12 cellular contexts compared by ENCODE assay signal in genomic region chr18:9877655-9878014, GRCh38. TPM values are rescaled to one million over a fixed set of nuclear protein-coding genes. Genes with fewer than 3 reads are reported as not detected.
A peak's percentile ranks its signal among the peaks of the same experiment; 100 is the strongest.
DNase-seq lines count a peak whose midpoint lies in the region; ATAC-seq, FAIRE-seq and TF ChIP-seq lines count a peak whose summit lies in the region.
"Had no signal": no experiment of that assay in that cellular context is flagged by ENCODE, and none has a peak within 500 bp of the region (broad histone marks: within the 10 kb centered on the region; RNA-seq: fewer than 3 reads in every experiment).

No MANE protein-coding gene starts in this region.

- peak overlapping the region; percentile 53 for H3K9ac ChIP-seq in keratinocyte (ENCODE audit: control insufficient read depth, extremely low read depth, insufficient read depth, low read length)

- peak overlapping the region; percentile 52 for H3K4me2 ChIP-seq in keratinocyte (ENCODE audit: control insufficient read depth, extremely low read depth, insufficient read depth, low read depth, low read length)

- peak overlapping the region; percentile 27 for H3K4me3 ChIP-seq in HFF-Myc (replicated peaks; ENCODE audit: low read depth, low read length)
- peak overlapping the region in 1 of 3 experiments; percentile 25 for H3K4me3 ChIP-seq in keratinocyte (ENCODE audit: control insufficient read depth in 2 of 3, extremely low read depth in 1 of 3, insufficient read depth in 2 of 3, low read depth in 1 of 3, low read length in 3 of 3)

- peaks cover 22% of the 10 kb centered on the region for H3K4me1 ChIP-seq in keratinocyte (ENCODE audit: control insufficient read depth, extremely low read depth, insufficient read depth, low read length)

- no peaks in the 10 kb centered on the region for H3K36me3 Mint-ChIP-seq in activated T-helper 2 cell treated with anti-CD3 and anti-CD28 coated beads, Interferon-gamma antibody, Interleukin-2, Interleukin-4, amounts not matched to agents 10 μg/mL and 5 μg/mL and 100 μg/mL, durations not matched to agents 14 hours and 24 hours and 36 hours (ENCODE audit: low read depth)
- no peaks in the 10 kb centered on the region for H3K36me3 Mint-ChIP-seq in stimulated activated effector memory CD8-positive, alpha-beta T cell treated with anti-CD3 and anti-CD28 coated beads, Interleukin-12 subunit alpha, Interleukin-12 subunit beta, amount 100 ng/mL, for 72 hours
- H3K36me3 Mint-ChIP-seq: naive B cell had no signal

- TF ChIP-seq CTCF in HFF-Myc (IDR thresholded peaks at IDR 0.05; ENCODE audit: low read depth, low read length, missing control alignments) (no peak), keratinocyte (optimal IDR thresholded peaks at IDR 0.05 in 1 of 3, IDR thresholded peaks at IDR 0.05 in 1 of 3, conservative IDR thresholded peaks at IDR 0.05 in 1 of 3; ENCODE audit: extremely low read depth in 1 of 3, insufficient read depth in 2 of 3, low read length in 3 of 3) (no peak)

- no peaks in the 10 kb centered on the region for H3K9me3 Mint-ChIP-seq in activated T-helper 2 cell treated with anti-CD3 and anti-CD28 coated beads, Interferon-gamma antibody, Interleukin-2, Interleukin-4, amounts not matched to agents 10 μg/mL and 5 μg/mL and 100 μg/mL, durations not matched to agents 14 hours and 24 hours and 36 hours
- no peaks in the 10 kb centered on the region for H3K9me3 Mint-ChIP-seq in stimulated activated effector memory CD8-positive, alpha-beta T cell treated with anti-CD3 and anti-CD28 coated beads, Interleukin-12 subunit alpha, Interleukin-12 subunit beta, amount 100 ng/mL, for 72 hours
- H3K9me3 Mint-ChIP-seq: naive B cell had no signal

- no peaks in the 10 kb centered on the region for H3K36me3 ChIP-seq in keratinocyte (ENCODE audit: control insufficient read depth in 2 of 2, extremely low read depth in 1 of 2, insufficient read depth in 2 of 2, low read length in 2 of 2)

- no peak for ATAC-seq in stimulated activated effector memory CD8-positive, alpha-beta T cell treated with anti-CD3 and anti-CD28 coated beads, Interleukin-12 subunit alpha, Interleukin-12 subunit beta, amount 100 ng/mL, for 72 hours

- dilution Hi-C loops in keratinocyte (cut with MboI; ENCODE audit: extremely low pct_ligation_motif_present, low sequenced_read_pairs), result no loop called here

- H4K20me1 ChIP-seq in keratinocyte (ENCODE audit: control insufficient read depth, extremely low read depth, insufficient read depth, low read length), result no peaks in the 10 kb centered on the region

- peak overlapping the region; percentile 77 for H3K27ac ChIP-seq in keratinocyte (ENCODE audit: control insufficient read depth, insufficient read depth, low read length)
- H3K27ac ChIP-seq: VCaP had no signal

- H3K4me3 Mint-ChIP-seq in activated T-helper 2 cell treated with anti-CD3 and anti-CD28 coated beads, Interferon-gamma antibody, Interleukin-2, Interleukin-4, amounts not matched to agents 10 μg/mL and 5 μg/mL and 100 μg/mL, durations not matched to agents 14 hours and 24 hours and 36 hours (ENCODE audit: low read depth), result no peak overlapping the region
- H3K4me3 Mint-ChIP-seq in stimulated activated effector memory CD8-positive, alpha-beta T cell treated with anti-CD3 and anti-CD28 coated beads, Interleukin-12 subunit alpha, Interleukin-12 subunit beta, amount 100 ng/mL, for 72 hours, result no peak overlapping the region
- H3K4me3 Mint-ChIP-seq: naive B cell had no signal

- H3K27ac Mint-ChIP-seq in activated T-helper 2 cell treated with anti-CD3 and anti-CD28 coated beads, Interferon-gamma antibody, Interleukin-2, Interleukin-4, amounts not matched to agents 10 μg/mL and 5 μg/mL and 100 μg/mL, durations not matched to agents 14 hours and 24 hours and 36 hours, result peak overlapping the region; percentile 81
- H3K27ac Mint-ChIP-seq in stimulated activated effector memory CD8-positive, alpha-beta T cell treated with anti-CD3 and anti-CD28 coated beads, Interleukin-12 subunit alpha, Interleukin-12 subunit beta, amount 100 ng/mL, for 72 hours, result peak overlapping the region; percentile 15
- H3K27ac Mint-ChIP-seq: naive B cell had no signal

- no peaks in the 10 kb centered on the region for H3K27me3 ChIP-seq in keratinocyte (ENCODE audit: control insufficient read depth, extremely low read depth, insufficient read depth, low read length)

- no peaks in the 10 kb centered on the region for H3K9me3 ChIP-seq in keratinocyte (ENCODE audit: control insufficient read depth, low read depth, low read length)

- H2AFZ ChIP-seq in keratinocyte (ENCODE audit: control insufficient read depth, low read length), result peak overlapping the region; percentile 32

- DNase-seq in HFF-Myc (ENCODE audit: extremely low read depth, low read depth) (no peak), keratinocyte (ENCODE audit: low read depth, low spot score) (no peak), GOT3 (lab: John Stamatoyannopoulos, UW) (no peak), NCI-H1048 (lab: John Stamatoyannopoulos, UW) (no peak), NCI-H2227 (lab: John Stamatoyannopoulos, UW; ENCODE audit: unreplicated experiment) (no peak)
- DNase-seq in activated T-helper 2 cell treated with anti-CD3 and anti-CD28 coated beads, Interferon-gamma antibody, Interleukin-2, Interleukin-4, amounts not matched to agents 10 μg/mL and 5 μg/mL and 100 μg/mL, durations not matched to agents 14 hours and 24 hours and 36 hours (ENCODE audit: low spot score), result no peak
- no peak for DNase-seq in stimulated activated effector memory CD8-positive, alpha-beta T cell treated with anti-CD3 and anti-CD28 coated beads, Interleukin-12 subunit alpha, Interleukin-12 subunit beta, amount 100 ng/mL, for 72 hours (ENCODE audit: low spot score in 2 of 2)
- DNase-seq in activated CD4-positive, CD25-positive, alpha-beta regulatory T cell (lab: John Stamatoyannopoulos, UW), result no peak
- DNase-seq: activated T-cell treated with anti-CD3 and anti-CD28 coated beads, Interleukin-2, amount 50 U/mL, for 1 hour; Kasumi-1; naive B cell had no signal

- peaks cover 25% of the 10 kb centered on the region for H3K4me1 Mint-ChIP-seq in activated T-helper 2 cell treated with anti-CD3 and anti-CD28 coated beads, Interferon-gamma antibody, Interleukin-2, Interleukin-4, amounts not matched to agents 10 μg/mL and 5 μg/mL and 100 μg/mL, durations not matched to agents 14 hours and 24 hours and 36 hours (ENCODE audit: low read depth)
- peaks cover 14% of the 10 kb centered on the region for H3K4me1 Mint-ChIP-seq in stimulated activated effector memory CD8-positive, alpha-beta T cell treated with anti-CD3 and anti-CD28 coated beads, Interleukin-12 subunit alpha, Interleukin-12 subunit beta, amount 100 ng/mL, for 72 hours
- H3K4me1 Mint-ChIP-seq: naive B cell had no signal

- no peak for FAIRE-seq in keratinocyte (lab: Jason Lieb, UNC)

- no peaks in the 10 kb centered on the region for H3K9me1 ChIP-seq in keratinocyte (ENCODE audit: control insufficient read depth, extremely low read depth, insufficient read depth, low read length)

- H3K27me3 Mint-ChIP-seq in activated T-helper 2 cell treated with anti-CD3 and anti-CD28 coated beads, Interferon-gamma antibody, Interleukin-2, Interleukin-4, amounts not matched to agents 10 μg/mL and 5 μg/mL and 100 μg/mL, durations not matched to agents 14 hours and 24 hours and 36 hours (ENCODE audit: low read depth), result no peaks in the 10 kb centered on the region

- H3K79me2 ChIP-seq in keratinocyte (ENCODE audit: control insufficient read depth, insufficient read depth, low read length), result no peaks in the 10 kb centered on the region

- intact Hi-C loops in activated T-helper 2 cell treated with anti-CD3 and anti-CD28 coated beads, Interferon-gamma antibody, Interleukin-2, Interleukin-4, amounts not matched to agents 10 μg/mL and 5 μg/mL and 100 μg/mL, durations not matched to agents 14 hours and 24 hours and 36 hours (cut with micrococcal nuclease), result loop anchor here (1.0 to 10.0 kb wide), 4 partner anchors 15 to 647 kb away; partner anchors contain the start of gene NAPG

RNA-seq across cellular contexts. Expression of gene TXNDC2, which starts 8.1 kb away (rescaled TPM):
- total RNA-seq in activated T-helper 2 cell treated with anti-CD3 and anti-CD28 coated beads, Interferon-gamma antibody, Interleukin-2, Interleukin-4, amounts not matched to agents 10 μg/mL and 5 μg/mL and 100 μg/mL, durations not matched to agents 14 hours and 24 hours and 36 hours, result 0.21 and 0.39 TPM in 2 replicates
- 0.03 TPM in 1 of 3 replicates, not detected in the others for polyA plus RNA-seq in keratinocyte
- polyA plus RNA-seq in keratinocyte (2011; ENCODE audit: low read depth), result not detected
- not detected in 2 replicates for polyA plus RNA-seq in keratinocyte (2011; cell fraction: cytosol; rRNA removed)
- not detected in 2 replicates for polyA plus RNA-seq in keratinocyte (2011; cell fraction: nucleus; rRNA removed)
- polyA plus RNA-seq in keratinocyte (2012; ENCODE audit: low replicate concordance), result 0.06 TPM in 1 of 2 replicates, not detected in the other
- polyA minus RNA-seq in keratinocyte, result 0.16 TPM in 1 of 3 replicates, not detected in the others
- polyA minus RNA-seq in keratinocyte (2011; cell fraction: cytosol; rRNA and poly(A)+ RNA removed), result not detected
- polyA minus RNA-seq in keratinocyte (2011; cell fraction: nucleus; rRNA and poly(A)+ RNA removed), result not detected in 2 replicates

RNA-seq across cellular contexts. Expression of gene VAPA, which starts 36.2 kb away (rescaled TPM):
- 216 and 223 TPM in 2 replicates for total RNA-seq in activated T-helper 2 cell treated with anti-CD3 and anti-CD28 coated beads, Interferon-gamma antibody, Interleukin-2, Interleukin-4, amounts not matched to agents 10 μg/mL and 5 μg/mL and 100 μg/mL, durations not matched to agents 14 hours and 24 hours and 36 hours
- 174 to 350 TPM (median 267 TPM) in 3 replicates for polyA plus RNA-seq in keratinocyte
- 170 TPM for polyA plus RNA-seq in keratinocyte (2011; ENCODE audit: low read depth)
- 244 and 459 TPM in 2 replicates for polyA plus RNA-seq in keratinocyte (2011; cell fraction: cytosol; rRNA removed)
- polyA plus RNA-seq in keratinocyte (2011; cell fraction: nucleus; rRNA removed), result 146 and 198 TPM in 2 replicates
- 143 and 223 TPM in 2 replicates for polyA plus RNA-seq in keratinocyte (2012; ENCODE audit: low replicate concordance)
- polyA minus RNA-seq in keratinocyte, result 18.6 to 194 TPM (median 79.0 TPM) in 3 replicates
- 163 TPM for polyA minus RNA-seq in keratinocyte (2011; cell fraction: cytosol; rRNA and poly(A)+ RNA removed)
- 37.4 and 91.5 TPM in 2 replicates for polyA minus RNA-seq in keratinocyte (2011; cell fraction: nucleus; rRNA and poly(A)+ RNA removed)
